Comparison of ENCODE assay signal across 13 cellular contexts in genomic region chr4:44738615-44739014, GRCh38. TPM values are rescaled to one million over a fixed set of nuclear protein-coding genes. Genes with fewer than 3 reads are reported as not detected.
DNase-seq lines count a peak whose midpoint lies in the region; ATAC-seq, FAIRE-seq and TF ChIP-seq lines count a peak whose summit lies in the region.
"Had no signal": no experiment of that assay in that cellular context is flagged by ENCODE, and none has a peak within 500 bp of the region (broad histone marks: within the 10 kb centered on the region; RNA-seq: fewer than 3 reads in every experiment).

No MANE protein-coding gene starts in this region.

- WGBS in smooth muscle cell (ENCODE audit: low lambda C conversion rate) = 49% methylated on average over 2 of the region's 2 CpGs
- 34 to 43% methylated on average over 2 of the region's 2 CpGs for WGBS in thyroid gland, 2 donors

- TF ChIP-seq POLR2A in thyroid gland (IDR thresholded peaks at IDR 0.05) = no peak

- H3K27ac ChIP-seq in astrocyte (ENCODE audit: low read depth, low read length) = no peak overlapping the region
- H3K27ac ChIP-seq in smooth muscle cell (ENCODE audit: low read depth) = no peak overlapping the region
- H3K27ac ChIP-seq in thyroid gland = no peak overlapping the region
- H3K27ac ChIP-seq: KMS-11, SK-N-MC had no signal

- H3K79me2 ChIP-seq in astrocyte (ENCODE audit: insufficient read depth, low read length) (no peaks in the 10 kb centered on the region), smooth muscle cell (ENCODE audit: low read depth) (no peaks in the 10 kb centered on the region)

- H3K4me2 ChIP-seq in astrocyte (ENCODE audit: low read length) = no peak overlapping the region
- H3K4me2 ChIP-seq in smooth muscle cell = no peak overlapping the region
- H3K4me2 ChIP-seq: KMS-11 had no signal

- no peaks in the 10 kb centered on the region for H3K9me3 ChIP-seq in astrocyte (ENCODE audit: insufficient read depth, low read depth, low read length)
- no peaks in the 10 kb centered on the region for H3K9me3 ChIP-seq in smooth muscle cell (replicated peaks; ENCODE audit: low read depth)
- no peaks in the 10 kb centered on the region for H3K9me3 ChIP-seq in thyroid gland

- ATAC-seq in HG03139 (IDR thresholded peaks at IDR 0.05; ENCODE audit: unreplicated experiment) = peak; percentile 69
- ATAC-seq in GM19395 (IDR thresholded peaks at IDR 0.05; ENCODE audit: unreplicated experiment) = no peak
- ATAC-seq: stimulated activated naive B cell treated with anti-CD40 and anti-IgM and Interleukin-4, amounts not matched to agents 10 μg/mL and 1 μg/mL and 100 μg/mL, for 72 hours had no signal

- H2AFZ ChIP-seq in astrocyte (ENCODE audit: low read depth, low read length) = no peak overlapping the region
- H2AFZ ChIP-seq in smooth muscle cell (ENCODE audit: low read depth) = no peak overlapping the region

- no peaks in the 10 kb centered on the region for H3K36me3 Mint-ChIP-seq in astrocyte (ENCODE audit: low read depth, unreplicated experiment)
- H3K36me3 Mint-ChIP-seq: stimulated activated naive B cell treated with anti-CD40 and anti-IgM and Interleukin-4, amounts not matched to agents 10 μg/mL and 1 μg/mL and 100 μg/mL, for 72 hours had no signal

- peak; percentile 20 for DNase-seq in SIG-M5 treated with dmso at 0.1 percent for 504 hours (lab: John Stamatoyannopoulos, UW; ENCODE audit: unreplicated experiment)
- DNase-seq in SIG-M5 (lab: John Stamatoyannopoulos, UW) = no peak
- no peak for DNase-seq in astrocyte (ENCODE audit: low read depth)
- no peak for DNase-seq in smooth muscle cell (lab: John Stamatoyannopoulos, UW; ENCODE audit: unreplicated experiment)
- DNase-seq in NCI-H187 (lab: John Stamatoyannopoulos, UW) = no peak
- no peak for DNase-seq in thyroid gland
- DNase-seq: activated naive CD4-positive, alpha-beta T cell treated with anti-CD3 and anti-CD28 coated beads, Interleukin-2, amount 50 U/mL, for 16 hours; C1 segment of cervical spinal cord; stimulated activated naive B cell treated with anti-CD40 and anti-IgM and Interleukin-4, amounts not matched to agents 10 μg/mL and 1 μg/mL and 100 μg/mL, for 72 hours had no signal

- no peak overlapping the region for H3K27ac Mint-ChIP-seq in astrocyte (ENCODE audit: unreplicated experiment)
- H3K27ac Mint-ChIP-seq: stimulated activated naive B cell treated with anti-CD40 and anti-IgM and Interleukin-4, amounts not matched to agents 10 μg/mL and 1 μg/mL and 100 μg/mL, for 72 hours had no signal

- FAIRE-seq in astrocyte (lab: Jason Lieb, UNC) = no peak

- no peaks in the 10 kb centered on the region for H3K9me3 Mint-ChIP-seq in astrocyte (ENCODE audit: unreplicated experiment)
- H3K9me3 Mint-ChIP-seq: stimulated activated naive B cell treated with anti-CD40 and anti-IgM and Interleukin-4, amounts not matched to agents 10 μg/mL and 1 μg/mL and 100 μg/mL, for 72 hours had no signal

- intact Hi-C loops in thyroid gland (cut with DNase I) = no loop called here

- H3K9ac ChIP-seq in astrocyte (ENCODE audit: low read length) (no peak overlapping the region), smooth muscle cell (ENCODE audit: low read depth) (no peak overlapping the region)
- H3K9ac ChIP-seq: KMS-11 had no signal

- H4K20me1 ChIP-seq in astrocyte (ENCODE audit: insufficient read depth, low read length) (no peaks in the 10 kb centered on the region), smooth muscle cell (ENCODE audit: low read depth) (no peaks in the 10 kb centered on the region)

- H3F3A ChIP-seq in smooth muscle cell (ENCODE audit: low read depth) = no peaks in the 10 kb centered on the region

- TF ChIP-seq CTCF in astrocyte (IDR thresholded peaks at IDR 0.05; ENCODE audit: insufficient read depth, low read depth, low read length) (peak; percentile 11), smooth muscle cell (IDR thresholded peaks at IDR 0.05; ENCODE audit: borderline replicate concordance, insufficient read depth, poor library complexity, severe bottlenecking) (peak; percentile 16), thyroid gland (IDR thresholded peaks at IDR 0.05) (peak in 2 of 6 experiments; percentile 30 to 32)

- H3K27me3 ChIP-seq in astrocyte (ENCODE audit: insufficient read depth, low read length) (no peaks in the 10 kb centered on the region), smooth muscle cell (ENCODE audit: low read depth) (peaks cover 6% of the 10 kb centered on the region), thyroid gland (no peaks in the 10 kb centered on the region)

- H3K27me3 Mint-ChIP-seq in astrocyte (ENCODE audit: low read depth, unreplicated experiment) = no peaks in the 10 kb centered on the region

- no peaks in the 10 kb centered on the region for H3K4me1 Mint-ChIP-seq in astrocyte (ENCODE audit: low read depth, unreplicated experiment)

- H3K4me3 Mint-ChIP-seq in astrocyte (ENCODE audit: unreplicated experiment) = no peak overlapping the region
- H3K4me3 Mint-ChIP-seq: stimulated activated naive B cell treated with anti-CD40 and anti-IgM and Interleukin-4, amounts not matched to agents 10 μg/mL and 1 μg/mL and 100 μg/mL, for 72 hours had no signal

- no peaks in the 10 kb centered on the region for H3K4me1 ChIP-seq in astrocyte (ENCODE audit: insufficient read depth, low read length)
- no peaks in the 10 kb centered on the region for H3K4me1 ChIP-seq in smooth muscle cell (ENCODE audit: low read depth)
- H3K4me1 ChIP-seq in thyroid gland = no peaks in the 10 kb centered on the region

- H3K4me3 ChIP-seq in astrocyte (ENCODE audit: insufficient read depth, low read depth, low read length) (no peak overlapping the region), smooth muscle cell (no peak overlapping the region), thyroid gland (replicated peaks in 1 of 3) (no peak overlapping the region)
- H3K4me3 ChIP-seq: SK-N-MC had no signal

- H3K36me3 ChIP-seq in astrocyte (ENCODE audit: insufficient read depth, low read length) (no peaks in the 10 kb centered on the region), smooth muscle cell (ENCODE audit: low read depth) (no peaks in the 10 kb centered on the region), thyroid gland (no peaks in the 10 kb centered on the region)

RNA-seq across cellular contexts. Expression of gene GNPDA2, which starts 12.3 kb away (rescaled TPM):
- total RNA-seq in astrocyte (12.2 and 12.8 TPM in 2 replicates), smooth muscle cell (25.5 and 38.2 TPM in 2 replicates), thyroid gland (10 to 100 TPM; 24.3 to 32.4 (median 28.7) TPM)
- 22.2 and 23.0 TPM in 2 replicates for polyA plus RNA-seq in smooth muscle cell
